8 cellular contexts compared by ENCODE assay signal in the genomic region with DNA sequence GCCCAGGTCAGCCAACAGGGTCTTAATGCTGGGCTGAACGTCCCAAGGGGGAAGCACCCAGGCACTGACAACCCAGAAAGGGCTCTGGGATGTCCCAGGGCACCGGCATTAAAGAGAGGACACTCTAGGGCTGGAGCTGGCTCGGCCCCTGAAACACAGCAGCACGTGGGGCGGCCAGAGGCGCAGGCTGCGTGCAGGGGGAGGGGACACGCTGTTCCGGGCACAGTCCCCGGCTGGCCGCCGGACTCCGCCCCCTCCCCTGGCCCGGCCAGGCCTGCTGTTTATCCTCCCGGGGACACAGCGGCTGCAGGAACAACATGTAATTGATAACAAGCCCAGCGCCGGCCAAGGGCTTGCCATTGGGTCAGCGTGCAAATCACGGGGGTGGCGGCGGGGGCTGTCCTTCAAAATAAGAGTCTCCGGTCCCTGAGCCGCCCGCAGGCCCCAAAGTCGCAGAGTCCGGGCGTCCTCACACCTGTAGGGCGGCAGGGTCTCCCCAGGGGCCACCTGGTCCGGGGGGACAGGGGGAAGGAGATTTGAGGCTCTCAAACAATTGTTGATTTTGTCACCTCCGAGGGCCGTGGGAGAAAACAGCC. TPM values are rescaled to one million over a fixed set of nuclear protein-coding genes. Genes with fewer than 3 reads are reported as not detected.
DNase-seq lines count a peak whose midpoint lies in the region; ATAC-seq, FAIRE-seq and TF ChIP-seq lines count a peak whose summit lies in the region.

No MANE protein-coding gene starts in this region.

- TF ChIP-seq POLR2A in IMR-90 (IDR thresholded peaks at IDR 0.05; ENCODE audit: low read depth, low read length) = no peak
- TF ChIP-seq POLR2A in H54 (IDR thresholded peaks at IDR 0.05; ENCODE audit: low read depth, low read length) = no peak

- intact Hi-C loops in IMR-90 (cut with micrococcal nuclease) = loop anchor here (1.0 kb wide), 2 partner anchors 89 to 143 kb away; no protein-coding TSS in a partner anchor

- peak in 2 of 5 donors; percentile 8 to 46 for DNase-seq in CD8-positive, alpha-beta memory T cell
- DNase-seq in IMR-90 (peak; percentile 52), globus pallidus (ENCODE audit: low spot score) (peak; percentile 98), GM19239 (ENCODE audit: insufficient read length, low spot score) (no peak), SKM-1 (lab: John Stamatoyannopoulos, UW; ENCODE audit: unreplicated experiment) (no peak), H54 (ENCODE audit: insufficient read length, low spot score) (no peak)

- no peak overlapping the region for H3K56ac ChIP-seq in IMR-90 (ENCODE audit: extremely low read depth, insufficient read depth, low read length)

- no peak overlapping the region for H2BK20ac ChIP-seq in IMR-90 (ENCODE audit: low read depth, low read length)

- POLR2A ChIA-PET in CD8-positive, alpha-beta memory T cell (lab: Charles Lee) = no interaction called here
- POLR2A ChIA-PET in IMR-90 (lab: Charles Lee; ENCODE audit: unreplicated experiment) = no interaction called here

- H3K9me1 ChIP-seq in IMR-90 (ENCODE audit: insufficient read depth, low read length) = no peaks in the 10 kb centered on the region

- no peaks in the 10 kb centered on the region for H3K4me1 ChIP-seq in CD8-positive, alpha-beta memory T cell (ENCODE audit: insufficient read depth, low read length)
- H3K4me1 ChIP-seq in IMR-90 (ENCODE audit: control insufficient read depth, insufficient read depth, low read length) = peaks cover 3% of the 10 kb centered on the region; the same call in 1 of the 2 replicates

- H2BK120ac ChIP-seq in IMR-90 (ENCODE audit: low read depth, low read length) = no peak overlapping the region

- H3K9me2 ChIP-seq in neural cell (ENCODE audit: insufficient read depth, low read length) = no peaks in the 10 kb centered on the region

- H3K4me2 ChIP-seq in IMR-90 (ENCODE audit: low read depth, low read length) (peak overlapping the region; percentile 86), neural cell (ENCODE audit: low read length) (peak overlapping the region; percentile 25)

- H3K36me3 Mint-ChIP-seq in CD8-positive, alpha-beta memory T cell = peaks cover 0 to 2% (median 0%) of the 10 kb centered on the region in 3 donors
- no peaks in the 10 kb centered on the region for H3K36me3 Mint-ChIP-seq in activated naive CD8-positive, alpha-beta T cell

- no peaks in the 10 kb centered on the region for H3K9me3 ChIP-seq in CD8-positive, alpha-beta memory T cell (ENCODE audit: low read length)
- H3K9me3 ChIP-seq in IMR-90 (ENCODE audit: control insufficient read depth, insufficient read depth, low read length) (peaks cover 2% of the 10 kb centered on the region; the same call in 1 of the 2 replicates), neural cell (ENCODE audit: low read length) (no peaks in the 10 kb centered on the region)

- no peak overlapping the region for H4K5ac ChIP-seq in IMR-90 (ENCODE audit: low read depth, low read length)

- no peaks in the 10 kb centered on the region for H3K79me2 ChIP-seq in neural cell (replicated peaks; ENCODE audit: insufficient read depth, low read length)

- WGBS in IMR-90 (ENCODE audit: extremely low coverage in 2 of 2, insufficient read length in 1 of 2), 2 experiments = 3% methylated on average over 10 of the region's 32 CpGs; no CpG with 5 or more reads in 1 of the 2 experiments

- H3K27me3 Mint-ChIP-seq in CD8-positive, alpha-beta memory T cell = peaks cover 34 to 41% of the 10 kb centered on the region in 2 donors
- H3K27me3 Mint-ChIP-seq in activated naive CD8-positive, alpha-beta T cell = peaks cover 23% of the 10 kb centered on the region

- peak overlapping the region in 5 of 8 donors; percentile 18 to 92 (median 74) for H3K27ac Mint-ChIP-seq in CD8-positive, alpha-beta memory T cell
- H3K27ac Mint-ChIP-seq in activated naive CD8-positive, alpha-beta T cell = no peak overlapping the region

- H2AK9ac ChIP-seq in IMR-90 (replicated peaks; ENCODE audit: low read depth, low read length, poor library complexity) = peak overlapping the region; percentile 22

- no peak for FAIRE-seq in GM19239 (lab: Jason Lieb, UNC)
- no peak for FAIRE-seq in H54 (lab: Jason Lieb, UNC)

- no peaks in the 10 kb centered on the region for H3K79me1 ChIP-seq in IMR-90 (ENCODE audit: low read depth in 1 of 2, low read length in 2 of 2)

- H4K8ac ChIP-seq in IMR-90 (ENCODE audit: low read depth in 2 of 2, low read length in 2 of 2) = 0 out of 4 replicates have a peak overlapping the region, but pooled peaks of 1 of the 2 experiments have one; percentile 40

- H3K27ac ChIP-seq in CD8-positive, alpha-beta memory T cell (ENCODE audit: low read depth, low read length) = no peak overlapping the region
- H3K27ac ChIP-seq in IMR-90 (ENCODE audit: insufficient read depth, low read length) (no peak overlapping the region), neural cell (ENCODE audit: low read length) (no peak overlapping the region)

- 0 out of 2 replicates have a peak overlapping the region, but pooled peaks have one; percentile 10 for H3K23ac ChIP-seq in IMR-90 (ENCODE audit: low read depth, low read length)

- no peak overlapping the region for H2BK5ac ChIP-seq in IMR-90 (ENCODE audit: low read depth, low read length, poor library complexity, severe bottlenecking)

- H4K20me1 ChIP-seq in IMR-90 (ENCODE audit: insufficient read depth, low read length) (no peaks in the 10 kb centered on the region; the same call in 1 of the 2 replicates), neural cell (ENCODE audit: insufficient read depth) (no peaks in the 10 kb centered on the region)

- no peaks in the 10 kb centered on the region for H3K36me3 ChIP-seq in CD8-positive, alpha-beta memory T cell (ENCODE audit: insufficient read depth, low read length)
- H3K36me3 ChIP-seq in IMR-90 (ENCODE audit: control insufficient read depth, insufficient read depth, low read length) (peaks cover 1% of the 10 kb centered on the region; the same call in 1 of the 2 replicates), neural cell (ENCODE audit: insufficient read depth, low read length) (no peaks in the 10 kb centered on the region)

- H2AK5ac ChIP-seq in IMR-90 (ENCODE audit: low read depth, low read length) = no peak overlapping the region

- H3K4me3 Mint-ChIP-seq in CD8-positive, alpha-beta memory T cell = peak overlapping the region; percentile 84 to 93 (median 90)
- H3K4me3 Mint-ChIP-seq in activated naive CD8-positive, alpha-beta T cell = peak overlapping the region; percentile 92

- TF ChIP-seq RAD21 in IMR-90 (IDR thresholded peaks at IDR 0.05; ENCODE audit: low read length) = no peak
- TF ChIP-seq RAD21 in neural cell (conservative IDR thresholded peaks at IDR 0.05) = no peak

- BruUV-seq in IMR-90 (replicated peaks; lab: Mats Ljungman, UMichigan) = no TSS peak

- dilution Hi-C loops in IMR-90 (cut with HindIII; ENCODE audit: low sequenced_read_pairs, unreplicated experiment) = no loop called here

- in situ Hi-C loops in IMR-90 (cut with MboI; ENCODE audit: low sequenced_read_pairs) = no loop called here

- no peaks in the 10 kb centered on the region for H3F3A ChIP-seq in neural cell (ENCODE audit: insufficient read depth, low read length, poor library complexity, severe bottlenecking)

- peak overlapping the region; percentile 34 for H3K4me3 ChIP-seq in CD8-positive, alpha-beta memory T cell (ENCODE audit: low read length)
- H3K4me3 ChIP-seq in IMR-90 (ENCODE audit: insufficient read depth, low read depth, low read length) = peak overlapping the region; percentile 33
- H3K4me3 ChIP-seq in neural cell (ENCODE audit: low read length) = peak overlapping the region; percentile 67

- no peaks in the 10 kb centered on the region for H3K9me3 Mint-ChIP-seq in CD8-positive, alpha-beta memory T cell
- no peaks in the 10 kb centered on the region for H3K9me3 Mint-ChIP-seq in activated naive CD8-positive, alpha-beta T cell (ENCODE audit: low read depth)

- H3K4me1 Mint-ChIP-seq in CD8-positive, alpha-beta memory T cell = peaks cover 17 to 21% (median 17%) of the 10 kb centered on the region in 3 donors
- H3K4me1 Mint-ChIP-seq in activated naive CD8-positive, alpha-beta T cell (ENCODE audit: low read depth) = peaks cover 10% of the 10 kb centered on the region

- H3K4ac ChIP-seq in IMR-90 (ENCODE audit: low read depth, low read length) = no peak overlapping the region

- H3K9ac ChIP-seq in IMR-90 (ENCODE audit: low read depth, low read length) = no peak overlapping the region
- H3K9ac ChIP-seq in neural cell (ENCODE audit: low read length) = no peak overlapping the region

- H3K18ac ChIP-seq in IMR-90 (ENCODE audit: low read depth, low read length) = no peak overlapping the region

- CTCF ChIA-PET in CD8-positive, alpha-beta memory T cell (lab: Charles Lee) = no interaction called here
- CTCF ChIA-PET in IMR-90 (lab: Yijun Ruan, JAX) = no interaction called here

- peak; percentile 73 for ATAC-seq in IMR-90 (ENCODE audit: low read depth)

- H4K91ac ChIP-seq in IMR-90 (ENCODE audit: insufficient read depth, low read depth, low read length) = no peak overlapping the region

- H3K27me3 ChIP-seq in CD8-positive, alpha-beta memory T cell (ENCODE audit: insufficient read depth, low read length, poor library complexity, severe bottlenecking) = peaks cover 18% of the 10 kb centered on the region
- H3K27me3 ChIP-seq in IMR-90 (ENCODE audit: control insufficient read depth, insufficient read depth, low read length) = peaks cover 28% of the 10 kb centered on the region
- peaks cover 31% of the 10 kb centered on the region for H3K27me3 ChIP-seq in neural cell (ENCODE audit: insufficient read depth, low read depth, low read length)

- no peak for TF ChIP-seq CTCF in IMR-90 (conservative IDR thresholded peaks at IDR 0.05; ENCODE audit: low read depth, low read length)
- TF ChIP-seq CTCF in neural cell (IDR thresholded peaks at IDR 0.05; ENCODE audit: poor library complexity, severe bottlenecking) = no peak

- TF ChIP-seq EP300 in neural cell (conservative IDR thresholded peaks at IDR 0.05; ENCODE audit: poor library complexity, severe bottlenecking) = no peak

- H3K14ac ChIP-seq in IMR-90 (replicated peaks; ENCODE audit: low read depth, low read length) = no peak overlapping the region

- H2AFZ ChIP-seq in IMR-90 (replicated peaks; ENCODE audit: low read length, poor library complexity) (peak overlapping the region; percentile 68), neural cell (ENCODE audit: low read depth, low read length) (no peak overlapping the region)

- no peak overlapping the region for H2BK15ac ChIP-seq in IMR-90 (ENCODE audit: low read depth, low read length)

RNA-seq across cellular contexts. Expression of a gene that starts 1.3 kb away (rescaled TPM):
- under 1 TPM; 0.11 to 0.18 TPM for total RNA-seq in CD8-positive, alpha-beta memory T cell
- polyA plus RNA-seq in CD8-positive, alpha-beta memory T cell = not detected
- under 0.01 and 0.18 TPM in 2 replicates for total RNA-seq in IMR-90 (2012; rRNA removed)
- polyA plus RNA-seq in IMR-90 (2012; rRNA removed) = 0.14 and 0.24 TPM in 2 replicates
- polyA plus RNA-seq in IMR-90 (2012; cell fraction: cytosol; rRNA removed) = 0.02 and 0.22 TPM in 2 replicates
- polyA plus RNA-seq in IMR-90 (2012; cell fraction: nucleus; rRNA removed; ENCODE audit: low replicate concordance) = 0.22 and 0.57 TPM in 2 replicates
- 0.46 TPM in 1 of 2 replicates, not detected in the other for polyA plus RNA-seq in neural cell
- 0.46 and 0.49 TPM in 2 replicates for polyA minus RNA-seq in neural cell

RNA-seq across cellular contexts. Expression of a gene that starts 38.8 kb away (rescaled TPM):
- not detected for total RNA-seq in CD8-positive, alpha-beta memory T cell
- polyA plus RNA-seq in CD8-positive, alpha-beta memory T cell = not detected
- total RNA-seq in IMR-90 (2012; rRNA removed) = not detected in 2 replicates
- not detected in 2 replicates for polyA plus RNA-seq in IMR-90 (2012; rRNA removed)
- polyA plus RNA-seq in IMR-90 (2012; cell fraction: cytosol; rRNA removed) = not detected in 2 replicates
- polyA plus RNA-seq in IMR-90 (2012; cell fraction: nucleus; rRNA removed; ENCODE audit: low replicate concordance) = not detected in 2 replicates
- polyA plus RNA-seq in neural cell = 2.3 TPM in 1 of 2 replicates, not detected in the other
- 2.2 TPM in 1 of 2 replicates, not detected in the other for polyA minus RNA-seq in neural cell

Comparison
In these comparisons a context has a peak if more than half of its experiments do, and no peak if none do; other contexts are left out.
1. DNase-seq: peak in IMR-90 (single experiment) and globus pallidus (single experiment); none in GM19239 (single experiment), SKM-1 (single experiment) and H54 (single experiment).
2. Peak in every context shown above with its lines, with median percentiles within 50 percentile points of each other: H3K4me3 ChIP-seq.